14 cellular contexts compared by ENCODE assay signal in the genomic region with DNA sequence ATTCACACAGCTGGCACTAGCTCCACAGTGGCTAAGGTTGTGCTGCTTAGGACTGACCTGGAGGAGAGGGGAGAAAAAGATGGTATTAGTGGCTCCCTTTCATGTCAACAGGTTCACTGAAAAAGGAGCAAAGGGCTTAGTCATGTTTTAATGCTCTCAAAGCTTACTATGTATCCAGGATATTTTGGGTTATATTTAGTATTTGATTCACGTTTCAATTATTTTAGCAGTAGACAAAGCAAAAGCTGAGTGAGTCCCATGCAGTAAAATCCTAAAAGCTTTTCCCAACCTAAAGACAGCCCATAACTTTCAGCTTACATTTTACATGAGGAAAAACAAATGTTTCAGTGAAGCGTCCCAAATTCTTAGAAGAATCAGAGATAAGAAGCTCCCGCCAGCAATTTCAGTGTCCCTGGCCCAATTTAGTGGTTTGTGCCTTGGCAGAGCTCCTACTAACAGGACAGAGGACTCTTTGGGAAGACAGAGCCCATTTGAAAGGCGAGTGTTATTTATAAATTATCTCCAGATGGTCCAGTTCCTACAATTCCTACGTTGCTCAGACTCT.
DNase-seq lines count a peak whose midpoint lies in the region; ATAC-seq and TF ChIP-seq lines count a peak whose summit lies in the region.
"Had no signal": no experiment of that assay in that cellular context is flagged by ENCODE, and none has a peak within 500 bp of the region (broad histone marks: within the 10 kb centered on the region; RNA-seq: fewer than 3 reads in every experiment).

No MANE protein-coding gene starts in this region.

- H3K9me3 ChIP-seq in tibial artery (no peaks in the 10 kb centered on the region), psoas muscle (no peaks in the 10 kb centered on the region), transverse colon (no peaks in the 10 kb centered on the region)
- H3K9me3 ChIP-seq: Caco-2 had no signal

- H3K4me1 ChIP-seq in tibial artery, result peaks cover 0 to 43% (median 22%) of the 10 kb centered on the region in 4 donors
- no peaks in the 10 kb centered on the region for H3K4me1 ChIP-seq in psoas muscle
- H3K4me1 ChIP-seq in transverse colon, result no peaks in the 10 kb centered on the region

- DNase-seq in OCI-M1 (lab: John Stamatoyannopoulos, UW), result peak; percentile 74
- no peak for DNase-seq in chondrocyte (ENCODE audit: low spot score)
- peak; percentile 38 for DNase-seq in medulla oblongata (ENCODE audit: extremely low spot score)
- no peak for DNase-seq in tibial artery
- DNase-seq in psoas muscle, result no peak
- DNase-seq in transverse colon, result no peak
- DNase-seq: Caco-2, NCI-H345, RPMI8226 had no signal

- H3K4me3 ChIP-seq in tibial artery, result no peak overlapping the region
- no peak overlapping the region for H3K4me3 ChIP-seq in psoas muscle
- no peak overlapping the region for H3K4me3 ChIP-seq in transverse colon
- H3K4me3 ChIP-seq: dorsolateral prefrontal cortex, lung had no signal

- TF ChIP-seq POLR2A in transverse colon (IDR thresholded peaks at IDR 0.05), result no peak

- H3K36me3 ChIP-seq in tibial artery (no peaks in the 10 kb centered on the region), psoas muscle (ENCODE audit: insufficient read depth in 1 of 2, low read depth in 1 of 2) (no peaks in the 10 kb centered on the region), transverse colon (no peaks in the 10 kb centered on the region)

- TF ChIP-seq CTCF in chondrocyte (IDR thresholded peaks at IDR 0.05) (no peak), tibial artery (IDR thresholded peaks at IDR 0.05) (no peak), psoas muscle (IDR thresholded peaks at IDR 0.05) (no peak), transverse colon (IDR thresholded peaks at IDR 0.05) (no peak)

- no peaks in the 10 kb centered on the region for H3K9me3 Mint-ChIP-seq in chondrocyte (ENCODE audit: low read depth)
- H3K9me3 Mint-ChIP-seq: activated naive CD4-positive, alpha-beta T cell treated with anti-CD3 and anti-CD28 coated beads, Interleukin-2, amount 50 U/mL, for 24 hours had no signal

- peak overlapping the region; percentile 57 to 58 for H3K27ac ChIP-seq in tibial artery
- H3K27ac ChIP-seq in psoas muscle, result no peak overlapping the region
- peak overlapping the region in 2 of 4 donors; percentile 7 to 43 for H3K27ac ChIP-seq in transverse colon

- no peaks in the 10 kb centered on the region for H3K36me3 Mint-ChIP-seq in chondrocyte (ENCODE audit: low read depth)

- H3K4me1 Mint-ChIP-seq in chondrocyte (ENCODE audit: low read depth), result peaks cover 50% of the 10 kb centered on the region
- H3K4me1 Mint-ChIP-seq: activated naive CD4-positive, alpha-beta T cell treated with anti-CD3 and anti-CD28 coated beads, Interleukin-2, amount 50 U/mL, for 24 hours had no signal

- H3K4me3 Mint-ChIP-seq in chondrocyte (ENCODE audit: unreplicated experiment), result no peak overlapping the region
- H3K4me3 Mint-ChIP-seq: activated naive CD4-positive, alpha-beta T cell treated with anti-CD3 and anti-CD28 coated beads, Interleukin-2, amount 50 U/mL, for 24 hours had no signal

- H3K27me3 Mint-ChIP-seq in chondrocyte (ENCODE audit: low read depth), result no peaks in the 10 kb centered on the region
- H3K27me3 Mint-ChIP-seq: activated naive CD4-positive, alpha-beta T cell treated with anti-CD3 and anti-CD28 coated beads, Interleukin-2, amount 50 U/mL, for 24 hours had no signal

- H3K27ac Mint-ChIP-seq in chondrocyte (ENCODE audit: unreplicated experiment), result peak overlapping the region; percentile 93
- H3K27ac Mint-ChIP-seq: activated naive CD4-positive, alpha-beta T cell treated with anti-CD3 and anti-CD28 coated beads, Interleukin-2, amount 50 U/mL, for 24 hours; progenitor cell of endocrine pancreas had no signal

- WGBS in psoas muscle, 3 donors, result 23 to 34% (median 27%) methylated on average over 5 of the region's 5 CpGs
- WGBS in transverse colon (ENCODE audit: low coverage in 1 of 2), 2 donors, result 50 to 59% methylated on average over 4 to 5 of the region's 5 CpGs

- no peaks in the 10 kb centered on the region for H3K27me3 ChIP-seq in tibial artery
- H3K27me3 ChIP-seq in psoas muscle (ENCODE audit: insufficient read depth in 3 of 3, low read length in 2 of 3), result peaks cover 0 to 4% (median 0%) of the 10 kb centered on the region in 3 donors
- H3K27me3 ChIP-seq in transverse colon, result no peaks in the 10 kb centered on the region
- H3K27me3 ChIP-seq: dorsolateral prefrontal cortex had no signal

- in situ Hi-C loops in transverse colon (cut with MboI; ENCODE audit: low pct_ligation_motif_present in 1 of 4, low pct_unique_long_range_greater_than_20kb in 1 of 4, low sequenced_read_pairs in 3 of 4), result no loop called here

- no peak for TF ChIP-seq EP300 in transverse colon (IDR thresholded peaks at IDR 0.05; ENCODE audit: low read depth)

- intact Hi-C loops in tibial artery (cut with DNase I; ENCODE audit: low total_unique reads), result no loop called here
- intact Hi-C loops in psoas muscle (cut with DNase I), result no loop called here
- intact Hi-C loops in transverse colon (cut with DNase I; ENCODE audit: low total_unique reads), result no loop called here

- ATAC-seq in psoas muscle (no peak), HG03442 (IDR thresholded peaks at IDR 0.05; ENCODE audit: unreplicated experiment) (no peak)

Comparison
In these comparisons a context has a peak if more than half of its experiments do, and no peak if none do; other contexts are left out.
1. DNase-seq: peak in OCI-M1 (single experiment) and medulla oblongata (single experiment); none in chondrocyte (single experiment), tibial artery (0 of 2), psoas muscle (0 of 2) and transverse colon (single experiment).